20 cellular contexts compared by ENCODE assay signal in genomic region chr20:63539441-63540370, GRCh38. TPM values are rescaled to one million over a fixed set of nuclear protein-coding genes. Genes with fewer than 3 reads are reported as not detected.
DNase-seq lines count a peak whose midpoint lies in the region; ATAC-seq and TF ChIP-seq lines count a peak whose summit lies in the region.
"Had no signal": no experiment of that assay in that cellular context is flagged by ENCODE, and none has a peak within 500 bp of the region (broad histone marks: within the 10 kb centered on the region; RNA-seq: fewer than 3 reads in every experiment).

No MANE protein-coding gene starts in this region.

- H3K79me1 ChIP-seq in mesendoderm (ENCODE audit: low read length) = no peaks in the 10 kb centered on the region

- H3K4ac ChIP-seq in mesendoderm (ENCODE audit: low read depth, low read length) = no peak overlapping the region

- no peak overlapping the region for H2BK15ac ChIP-seq in mesendoderm (replicated peaks; ENCODE audit: low read depth)

- DNase-seq in PC-3 = no peak
- no peak for DNase-seq in lung (ENCODE audit: low spot score)
- no peak for DNase-seq in mesendoderm
- DNase-seq: activated CD4-positive, alpha-beta T cell treated with anti-CD3 and anti-CD28 coated beads for 1 hour; adrenal gland; erythroblast; NCI-H2107; NCI-H526 treated with DMSO at 0.1 percent for 48 hours; occipital lobe; stimulated activated naive CD4-positive, alpha-beta T cell treated with Interleukin-2 at 50 U/mL for 16 hours; T-helper 9 cell had no signal

- no peaks in the 10 kb centered on the region for H3K9me2 ChIP-seq in PC-3 (replicated peaks; ENCODE audit: low read length)

- H3K27me3 ChIP-seq in PC-3 (ENCODE audit: low read length) (no peaks in the 10 kb centered on the region), lung (ENCODE audit: control insufficient read depth, insufficient read depth) (no peaks in the 10 kb centered on the region), mesendoderm (ENCODE audit: insufficient read depth, low read length, poor library complexity) (no peaks in the 10 kb centered on the region)

- POLR2A ChIA-PET in PC-3 (lab: Charles Lee; ENCODE audit: unreplicated experiment) = no interaction called here

- H3K9me3 ChIP-seq in PC-3 (ENCODE audit: low read length) (no peaks in the 10 kb centered on the region), lung (ENCODE audit: control insufficient read depth in 2 of 2, insufficient read depth in 1 of 2, low read length in 1 of 2) (no peaks in the 10 kb centered on the region)
- H3K9me3 ChIP-seq: adrenal gland, mucosa of descending colon, SJSA1, tibial nerve had no signal

- no peak overlapping the region for H4K8ac ChIP-seq in mesendoderm (ENCODE audit: low read depth, low read length)

- intact Hi-C loops in PC-3 (cut with micrococcal nuclease) = loop anchor here (2.0 to 5.0 kb wide), 5 partner anchors 35 to 418 kb away; partner anchors contain the start of genes GMEB2, HELZ2 and UCKL1

- H3K79me2 ChIP-seq in PC-3 (ENCODE audit: low read length) (peaks cover 11% of the 10 kb centered on the region), mesendoderm (ENCODE audit: control insufficient read depth, insufficient read depth, low read length) (no peaks in the 10 kb centered on the region)

- ATAC-seq in PC-3 = no peak
- ATAC-seq in lung (ENCODE audit: insufficient read depth, low FRiP score) = no peak
- no peak for ATAC-seq in GM19463 (IDR thresholded peaks at IDR 0.05; ENCODE audit: unreplicated experiment)
- ATAC-seq in HG03097 (IDR thresholded peaks at IDR 0.05; ENCODE audit: low FRiP score, unreplicated experiment) = no peak

- H3K4me1 ChIP-seq in PC-3 (ENCODE audit: insufficient read depth, low read length) (peaks cover 40% of the 10 kb centered on the region), lung (ENCODE audit: control insufficient read depth in 2 of 2, insufficient read depth in 2 of 2, low read length in 2 of 2) (peaks cover 0 to 6% of the 10 kb centered on the region in 2 donors), mesendoderm (ENCODE audit: control insufficient read depth, low read depth, low read length) (no peaks in the 10 kb centered on the region)

- H3K9ac ChIP-seq in PC-3 (ENCODE audit: low read length) (peak overlapping the region; percentile 42), mesendoderm (ENCODE audit: low read length) (no peak overlapping the region)

- H4K5ac ChIP-seq in mesendoderm (ENCODE audit: low read length) = no peak overlapping the region

- H3K27ac ChIP-seq in 22Rv1 (peak overlapping the region; percentile 64), PC-3 (ENCODE audit: low read length) (peak overlapping the region; percentile 85), lung (ENCODE audit: low read depth in 1 of 2, low read length in 1 of 2) (no peak overlapping the region), mesendoderm (ENCODE audit: low read depth, low read length) (no peak overlapping the region)
- H3K27ac ChIP-seq: adrenal gland, dorsolateral prefrontal cortex, SJSA1, tibial nerve had no signal

- H3K18ac ChIP-seq in mesendoderm (ENCODE audit: low read length) = no peak overlapping the region

- H2BK5ac ChIP-seq in mesendoderm (ENCODE audit: low read length) = no peak overlapping the region

- H2AK5ac ChIP-seq in mesendoderm (ENCODE audit: low read length) = no peak overlapping the region

- CTCF ChIA-PET in PC-3 (lab: Charles Lee) = no interaction called here

- no peak overlapping the region for H3K56ac ChIP-seq in mesendoderm (ENCODE audit: low read length)

- TF ChIP-seq CTCF in 22Rv1 (IDR thresholded peaks at IDR 0.05) (no peak), PC-3 (conservative IDR thresholded peaks at IDR 0.05; ENCODE audit: low read depth, low read length) (no peak), lung (IDR thresholded peaks at IDR 0.05; ENCODE audit: control extremely low read depth, extremely low read depth) (no peak)

- BruUV-seq in PC-3 (replicated peaks; lab: Mats Ljungman, UMichigan) = no TSS peak

- H3F3A ChIP-seq in PC-3 (ENCODE audit: low read length, unreplicated experiment) = no peaks in the 10 kb centered on the region

- H3K4me2 ChIP-seq in PC-3 (ENCODE audit: low read length) = peak overlapping the region; percentile 100
- no peak overlapping the region for H3K4me2 ChIP-seq in mesendoderm (ENCODE audit: low read length)

- no peaks in the 10 kb centered on the region for H4K20me1 ChIP-seq in PC-3 (ENCODE audit: low read length)

- no peak overlapping the region for H2AFZ ChIP-seq in PC-3 (ENCODE audit: low read length)

- no peak overlapping the region for H2BK120ac ChIP-seq in mesendoderm (ENCODE audit: low read depth, low read length)

- WGBS in lung, 2 donors = 91% methylated on average over 29 of the region's 29 CpGs
- no CpG with 5 or more reads among the region's 29 CpGs for WGBS in mesendoderm (ENCODE audit: extremely low coverage, insufficient coverage, low lambda C conversion rate)

- no peak overlapping the region for H3K23ac ChIP-seq in mesendoderm (ENCODE audit: low read length)

- H3K4me3 ChIP-seq in PC-3 (ENCODE audit: low read length) (peak overlapping the region; percentile 84; the same call in 1 of the 2 replicates), lung (peak overlapping the region; percentile 5), mesendoderm (ENCODE audit: low read length) (no peak overlapping the region)
- H3K4me3 ChIP-seq: adrenal gland, mucosa of descending colon, SJSA1, tibial nerve had no signal

- H3K36me3 ChIP-seq in PC-3 (ENCODE audit: low read depth, low read length) (no peaks in the 10 kb centered on the region), lung (ENCODE audit: control insufficient read depth in 2 of 2, insufficient read depth in 2 of 2, low read length in 2 of 2) (no peaks in the 10 kb centered on the region), mesendoderm (ENCODE audit: control insufficient read depth, insufficient read depth, low read length) (no peaks in the 10 kb centered on the region)
- H3K36me3 ChIP-seq: adrenal gland, SJSA1, tibial nerve had no signal

RNA-seq across cellular contexts. Expression of gene PTK6, which starts 2.5 kb away (rescaled TPM):
- 11.1 and 15.1 TPM in 2 replicates for total RNA-seq in PC-3 (2014; rRNA removed)
- 1 to 10 TPM in 1 of 2 donors, under 1 TPM in 1; 0.34 to 5.1 TPM for total RNA-seq in lung
- 1 to 10 TPM; 3.1 to 4.3 TPM for polyA plus RNA-seq in lung
- 0.08 TPM for polyA plus RNA-seq in mesendoderm (2013, experiment 1 of 2)
- polyA plus RNA-seq in mesendoderm (2013, experiment 2 of 2) = 0.07 TPM
- total RNA-seq: CD4-positive, alpha-beta memory T cell; SJSA1 had no signal

RNA-seq across cellular contexts. Expression of gene SRMS, which starts 7.8 kb away (rescaled TPM):
- total RNA-seq in PC-3 (2014; rRNA removed) (0.22 and 0.63 TPM in 2 replicates), lung (not detected)
- under 1 TPM in 1 of 2 donors, not detected in 1; 0.06 TPM for polyA plus RNA-seq in lung
- 0.11 TPM for polyA plus RNA-seq in mesendoderm (2013, experiment 1 of 2)
- 0.10 TPM for polyA plus RNA-seq in mesendoderm (2013, experiment 2 of 2)
- total RNA-seq: adrenal gland; CD4-positive, alpha-beta memory T cell; dorsolateral prefrontal cortex; LHCN-M2; occipital lobe; SJSA1; tibial nerve had no signal
- polyA plus RNA-seq: adrenal gland; CD4-positive, alpha-beta memory T cell had no signal

RNA-seq across cellular contexts. Expression of gene FNDC11, which starts 14.3 kb away (rescaled TPM):
- total RNA-seq in PC-3 (2014; rRNA removed) (0.40 and 1.8 TPM in 2 replicates), lung (1 to 10 TPM; 2.6 to 3.2 TPM)
- 1 to 10 TPM; 1.0 to 2.0 TPM for polyA plus RNA-seq in lung
- 1.3 TPM for polyA plus RNA-seq in mesendoderm (2013, experiment 1 of 2)
- polyA plus RNA-seq in mesendoderm (2013, experiment 2 of 2) = 1.5 TPM

RNA-seq across cellular contexts. Expression of gene PPDPF, which starts 19.1 kb away (rescaled TPM):
- total RNA-seq in PC-3 (2014; rRNA removed) = 245 and 256 TPM in 2 replicates
- 100 to 1,000 TPM in 1 of 2 donors, 10 to 100 TPM in 1; 36.9 to 545 TPM for total RNA-seq in lung
- polyA plus RNA-seq in lung = 100 to 1,000 TPM; 409 to 540 TPM
- 145 TPM for polyA plus RNA-seq in mesendoderm (2013, experiment 1 of 2)
- 147 TPM for polyA plus RNA-seq in mesendoderm (2013, experiment 2 of 2)

RNA-seq across cellular contexts. Expression of gene HELZ2, which starts 34.3 kb away (rescaled TPM):
- total RNA-seq in PC-3 (2014; rRNA removed) (33.4 and 77.2 TPM in 2 replicates), lung (10 to 100 TPM; 24.4 to 47.2 TPM)
- polyA plus RNA-seq in lung = 10 to 100 TPM in 1 of 2 donors, 1 to 10 TPM in 1; 9.0 to 26.4 TPM
- 2.6 TPM for polyA plus RNA-seq in mesendoderm (2013, experiment 1 of 2)
- polyA plus RNA-seq in mesendoderm (2013, experiment 2 of 2) = 2.2 TPM

Comparison
In these comparisons a context has a peak if more than half of its experiments do, and no peak if none do; other contexts are left out.
1. H3K27ac ChIP-seq: peak in 22Rv1 (single experiment) and PC-3 (single experiment); none in lung (0 of 2) and mesendoderm (single experiment).